1 cellular context compared by ENCODE assay signal in genomic region chr1:75673885-75674284, GRCh38.
TF ChIP-seq lines count a peak whose summit lies in the region.

No MANE protein-coding gene starts in this region.

TF ChIP-seq in K562, 482 proteins besides CTCF, POLR2A, EP300 and RAD21 (continued from another document and continues in another):
- TF ChIP-seq ZNF655 (CRISPR knock-in tag; IDR thresholded peaks at IDR 0.05), result no peak
- TF ChIP-seq TAF1 (IDR thresholded peaks at IDR 0.05; ENCODE audit: control insufficient read depth, extremely low read depth, insufficient read depth, low read length, severe bottlenecking), result no peak
- no peak for TF ChIP-seq COPS2 (conservative IDR thresholded peaks at IDR 0.05)
- TF ChIP-seq, protein P1, sequence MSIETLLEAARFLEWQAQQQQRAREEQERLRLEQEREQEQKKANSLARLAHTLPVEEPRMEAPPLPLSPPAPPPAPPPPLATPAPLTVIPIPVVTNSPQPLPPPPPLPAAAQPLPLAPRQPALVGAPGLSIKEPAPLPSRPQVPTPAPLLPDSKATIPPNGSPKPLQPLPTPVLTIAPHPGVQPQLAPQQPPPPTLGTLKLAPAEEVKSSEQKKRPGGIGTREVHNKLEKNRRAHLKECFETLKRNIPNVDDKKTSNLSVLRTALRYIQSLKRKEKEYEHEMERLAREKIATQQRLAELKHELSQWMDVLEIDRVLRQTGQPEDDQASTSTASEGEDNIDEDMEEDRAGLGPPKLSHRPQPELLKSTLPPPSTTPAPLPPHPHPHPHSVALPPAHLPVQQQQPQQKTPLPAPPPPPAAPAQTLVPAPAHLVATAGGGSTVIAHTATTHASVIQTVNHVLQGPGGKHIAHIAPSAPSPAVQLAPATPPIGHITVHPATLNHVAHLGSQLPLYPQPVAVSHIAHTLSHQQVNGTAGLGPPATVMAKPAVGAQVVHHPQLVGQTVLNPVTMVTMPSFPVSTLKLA (conservative IDR thresholded peaks at IDR 0.05), result no peak
- TF ChIP-seq, protein P2, sequence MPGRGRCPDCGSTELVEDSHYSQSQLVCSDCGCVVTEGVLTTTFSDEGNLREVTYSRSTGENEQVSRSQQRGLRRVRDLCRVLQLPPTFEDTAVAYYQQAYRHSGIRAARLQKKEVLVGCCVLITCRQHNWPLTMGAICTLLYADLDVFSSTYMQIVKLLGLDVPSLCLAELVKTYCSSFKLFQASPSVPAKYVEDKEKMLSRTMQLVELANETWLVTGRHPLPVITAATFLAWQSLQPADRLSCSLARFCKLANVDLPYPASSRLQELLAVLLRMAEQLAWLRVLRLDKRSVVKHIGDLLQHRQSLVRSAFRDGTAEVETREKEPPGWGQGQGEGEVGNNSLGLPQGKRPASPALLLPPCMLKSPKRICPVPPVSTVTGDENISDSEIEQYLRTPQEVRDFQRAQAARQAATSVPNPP (IDR thresholded peaks at IDR 0.05; ENCODE audit: borderline replicate concordance, insufficient read depth, insufficient read length), result no peak
- peak; percentile 80 for TF ChIP-seq MEIS2 (IDR thresholded peaks at IDR 0.05; ENCODE audit: partially characterized antibody)
- no peak for TF ChIP-seq FUS (optimal IDR thresholded peaks at IDR 0.05; ENCODE audit: low read depth, low read length)
- TF ChIP-seq IRF9 (tag; IDR thresholded peaks at IDR 0.05), result no peak
- no peak for TF ChIP-seq CREB1 (IDR thresholded peaks at IDR 0.05)
- no peak for TF ChIP-seq CREB1 (CRISPR knock-in tag; IDR thresholded peaks at IDR 0.05)
- TF ChIP-seq ZNF174 (CRISPR knock-in tag; IDR thresholded peaks at IDR 0.05), result no peak
- no peak for TF ChIP-seq ZNF212 (CRISPR knock-in tag; IDR thresholded peaks at IDR 0.05)
- TF ChIP-seq TRIM28 (IDR thresholded peaks at IDR 0.05), result no peak
- TF ChIP-seq ZBTB43 (CRISPR knock-in tag; IDR thresholded peaks at IDR 0.05), result no peak
- no peak for TF ChIP-seq MAFG (tag; conservative IDR thresholded peaks at IDR 0.05)
- no peak for TF ChIP-seq SUPT5H (IDR thresholded peaks at IDR 0.05)
- TF ChIP-seq, protein P3, sequence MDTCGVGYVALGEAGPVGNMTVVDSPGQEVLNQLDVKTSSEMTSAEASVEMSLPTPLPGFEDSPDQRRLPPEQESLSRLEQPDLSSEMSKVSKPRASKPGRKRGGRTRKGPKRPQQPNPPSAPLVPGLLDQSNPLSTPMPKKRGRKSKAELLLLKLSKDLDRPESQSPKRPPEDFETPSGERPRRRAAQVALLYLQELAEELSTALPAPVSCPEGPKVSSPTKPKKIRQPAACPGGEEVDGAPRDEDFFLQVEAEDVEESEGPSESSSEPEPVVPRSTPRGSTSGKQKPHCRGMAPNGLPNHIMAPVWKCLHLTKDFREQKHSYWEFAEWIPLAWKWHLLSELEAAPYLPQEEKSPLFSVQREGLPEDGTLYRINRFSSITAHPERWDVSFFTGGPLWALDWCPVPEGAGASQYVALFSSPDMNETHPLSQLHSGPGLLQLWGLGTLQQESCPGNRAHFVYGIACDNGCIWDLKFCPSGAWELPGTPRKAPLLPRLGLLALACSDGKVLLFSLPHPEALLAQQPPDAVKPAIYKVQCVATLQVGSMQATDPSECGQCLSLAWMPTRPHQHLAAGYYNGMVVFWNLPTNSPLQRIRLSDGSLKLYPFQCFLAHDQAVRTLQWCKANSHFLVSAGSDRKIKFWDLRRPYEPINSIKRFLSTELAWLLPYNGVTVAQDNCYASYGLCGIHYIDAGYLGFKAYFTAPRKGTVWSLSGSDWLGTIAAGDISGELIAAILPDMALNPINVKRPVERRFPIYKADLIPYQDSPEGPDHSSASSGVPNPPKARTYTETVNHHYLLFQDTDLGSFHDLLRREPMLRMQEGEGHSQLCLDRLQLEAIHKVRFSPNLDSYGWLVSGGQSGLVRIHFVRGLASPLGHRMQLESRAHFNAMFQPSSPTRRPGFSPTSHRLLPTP (IDR thresholded peaks at IDR 0.05; ENCODE audit: borderline replicate concordance, extremely low read depth, insufficient read length), result no peak
- TF ChIP-seq ZNF766 (CRISPR knock-in tag; conservative IDR thresholded peaks at IDR 0.05), result no peak
- TF ChIP-seq SIX5 (IDR thresholded peaks at IDR 0.05; ENCODE audit: borderline replicate concordance in 1 of 2, insufficient read depth in 1 of 2, low read depth in 1 of 2, low read length in 2 of 2), result no peak
- TF ChIP-seq EHMT2 (IDR thresholded peaks at IDR 0.05), result no peak
- no peak for TF ChIP-seq FOXM1 (IDR thresholded peaks at IDR 0.05; ENCODE audit: low read depth)
- TF ChIP-seq FOXM1 (CRISPR knock-in tag; IDR thresholded peaks at IDR 0.05; ENCODE audit: low read depth), result no peak
- TF ChIP-seq, protein P4, sequence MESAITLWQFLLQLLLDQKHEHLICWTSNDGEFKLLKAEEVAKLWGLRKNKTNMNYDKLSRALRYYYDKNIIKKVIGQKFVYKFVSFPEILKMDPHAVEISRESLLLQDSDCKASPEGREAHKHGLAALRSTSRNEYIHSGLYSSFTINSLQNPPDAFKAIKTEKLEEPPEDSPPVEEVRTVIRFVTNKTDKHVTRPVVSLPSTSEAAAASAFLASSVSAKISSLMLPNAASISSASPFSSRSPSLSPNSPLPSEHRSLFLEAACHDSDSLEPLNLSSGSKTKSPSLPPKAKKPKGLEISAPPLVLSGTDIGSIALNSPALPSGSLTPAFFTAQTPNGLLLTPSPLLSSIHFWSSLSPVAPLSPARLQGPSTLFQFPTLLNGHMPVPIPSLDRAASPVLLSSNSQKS (CRISPR knock-in tag; IDR thresholded peaks at IDR 0.05), result no peak
- TF ChIP-seq TEAD1 (CRISPR knock-in tag; IDR thresholded peaks at IDR 0.05), result no peak
- TF ChIP-seq JUND (IDR thresholded peaks at IDR 0.05; ENCODE audit: borderline replicate concordance, low read depth, low read length), result 0 out of 2 replicates have a peak, but pooled peaks have one; percentile 8
- TF ChIP-seq JUND (tag; IDR thresholded peaks at IDR 0.05; ENCODE audit: borderline replicate concordance, low read depth, low read length), result no peak; the same call in 2 of the 3 replicates
- TF ChIP-seq ZNF586 (CRISPR knock-in tag; conservative IDR thresholded peaks at IDR 0.05), result no peak
- no peak for TF ChIP-seq IFI16 (CRISPR knock-in tag; IDR thresholded peaks at IDR 0.05)
- no peak for TF ChIP-seq BMI1 (IDR thresholded peaks at IDR 0.05; ENCODE audit: low read length)
- no peak for TF ChIP-seq ZNF444 (CRISPR knock-in tag; IDR thresholded peaks at IDR 0.05)
- TF ChIP-seq MECOM (CRISPR knock-in tag; IDR thresholded peaks at IDR 0.05), result peak; percentile 68
- no peak for TF ChIP-seq GABPB1 (CRISPR knock-in tag; IDR thresholded peaks at IDR 0.05)
- no peak for TF ChIP-seq FOXO4 (CRISPR knock-in tag; IDR thresholded peaks at IDR 0.05)
- no peak for TF ChIP-seq KDM1A (IDR thresholded peaks at IDR 0.05)
- TF ChIP-seq, protein P5, sequence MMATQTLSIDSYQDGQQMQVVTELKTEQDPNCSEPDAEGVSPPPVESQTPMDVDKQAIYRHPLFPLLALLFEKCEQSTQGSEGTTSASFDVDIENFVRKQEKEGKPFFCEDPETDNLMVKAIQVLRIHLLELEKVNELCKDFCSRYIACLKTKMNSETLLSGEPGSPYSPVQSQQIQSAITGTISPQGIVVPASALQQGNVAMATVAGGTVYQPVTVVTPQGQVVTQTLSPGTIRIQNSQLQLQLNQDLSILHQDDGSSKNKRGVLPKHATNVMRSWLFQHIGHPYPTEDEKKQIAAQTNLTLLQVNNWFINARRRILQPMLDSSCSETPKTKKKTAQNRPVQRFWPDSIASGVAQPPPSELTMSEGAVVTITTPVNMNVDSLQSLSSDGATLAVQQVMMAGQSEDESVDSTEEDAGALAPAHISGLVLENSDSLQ (IDR thresholded peaks at IDR 0.05), result peak; percentile 75
- TF ChIP-seq ZNF699 (CRISPR knock-in tag; IDR thresholded peaks at IDR 0.05; ENCODE audit: insufficient replicate concordance), result no peak
- TF ChIP-seq CEBPB (tag; IDR thresholded peaks at IDR 0.05), result no peak
- TF ChIP-seq TAL1 (IDR thresholded peaks at IDR 0.05), result no peak
- no peak for TF ChIP-seq IRF1 (CRISPR knock-in tag; IDR thresholded peaks at IDR 0.05; ENCODE audit: borderline replicate concordance)
- no peak for TF ChIP-seq ZNF197 (CRISPR knock-in tag; IDR thresholded peaks at IDR 0.05; ENCODE audit: low read depth)
- TF ChIP-seq E2F1 (CRISPR knock-in tag; IDR thresholded peaks at IDR 0.05), result no peak
- TF ChIP-seq NEUROD1 (IDR thresholded peaks at IDR 0.05; ENCODE audit: borderline replicate concordance, low read depth, low read length, partially characterized antibody), result no peak
- TF ChIP-seq SMAD2 (IDR thresholded peaks at IDR 0.05; ENCODE audit: low read depth, low read length), result no peak
- TF ChIP-seq, protein P6, sequence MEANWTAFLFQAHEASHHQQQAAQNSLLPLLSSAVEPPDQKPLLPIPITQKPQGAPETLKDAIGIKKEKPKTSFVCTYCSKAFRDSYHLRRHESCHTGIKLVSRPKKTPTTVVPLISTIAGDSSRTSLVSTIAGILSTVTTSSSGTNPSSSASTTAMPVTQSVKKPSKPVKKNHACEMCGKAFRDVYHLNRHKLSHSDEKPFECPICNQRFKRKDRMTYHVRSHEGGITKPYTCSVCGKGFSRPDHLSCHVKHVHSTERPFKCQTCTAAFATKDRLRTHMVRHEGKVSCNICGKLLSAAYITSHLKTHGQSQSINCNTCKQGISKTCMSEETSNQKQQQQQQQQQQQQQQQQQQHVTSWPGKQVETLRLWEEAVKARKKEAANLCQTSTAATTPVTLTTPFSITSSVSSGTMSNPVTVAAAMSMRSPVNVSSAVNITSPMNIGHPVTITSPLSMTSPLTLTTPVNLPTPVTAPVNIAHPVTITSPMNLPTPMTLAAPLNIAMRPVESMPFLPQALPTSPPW (CRISPR knock-in tag; IDR thresholded peaks at IDR 0.05), result no peak
- no peak for TF ChIP-seq ZBTB12 (CRISPR knock-in tag; IDR thresholded peaks at IDR 0.05)
- peak; percentile 22; the same call in 1 of the 2 replicates for TF ChIP-seq ARID1B (IDR thresholded peaks at IDR 0.05)
- TF ChIP-seq, protein P7, sequence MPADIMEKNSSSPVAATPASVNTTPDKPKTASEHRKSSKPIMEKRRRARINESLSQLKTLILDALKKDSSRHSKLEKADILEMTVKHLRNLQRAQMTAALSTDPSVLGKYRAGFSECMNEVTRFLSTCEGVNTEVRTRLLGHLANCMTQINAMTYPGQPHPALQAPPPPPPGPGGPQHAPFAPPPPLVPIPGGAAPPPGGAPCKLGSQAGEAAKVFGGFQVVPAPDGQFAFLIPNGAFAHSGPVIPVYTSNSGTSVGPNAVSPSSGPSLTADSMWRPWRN (IDR thresholded peaks at IDR 0.05; ENCODE audit: low read depth), result no peak
- TF ChIP-seq ATF7 (IDR thresholded peaks at IDR 0.05), result peak; percentile 28; the same call in 1 of the 2 replicates
